Comparison of ENCODE assay signal across 22 cellular contexts in the genomic region with DNA sequence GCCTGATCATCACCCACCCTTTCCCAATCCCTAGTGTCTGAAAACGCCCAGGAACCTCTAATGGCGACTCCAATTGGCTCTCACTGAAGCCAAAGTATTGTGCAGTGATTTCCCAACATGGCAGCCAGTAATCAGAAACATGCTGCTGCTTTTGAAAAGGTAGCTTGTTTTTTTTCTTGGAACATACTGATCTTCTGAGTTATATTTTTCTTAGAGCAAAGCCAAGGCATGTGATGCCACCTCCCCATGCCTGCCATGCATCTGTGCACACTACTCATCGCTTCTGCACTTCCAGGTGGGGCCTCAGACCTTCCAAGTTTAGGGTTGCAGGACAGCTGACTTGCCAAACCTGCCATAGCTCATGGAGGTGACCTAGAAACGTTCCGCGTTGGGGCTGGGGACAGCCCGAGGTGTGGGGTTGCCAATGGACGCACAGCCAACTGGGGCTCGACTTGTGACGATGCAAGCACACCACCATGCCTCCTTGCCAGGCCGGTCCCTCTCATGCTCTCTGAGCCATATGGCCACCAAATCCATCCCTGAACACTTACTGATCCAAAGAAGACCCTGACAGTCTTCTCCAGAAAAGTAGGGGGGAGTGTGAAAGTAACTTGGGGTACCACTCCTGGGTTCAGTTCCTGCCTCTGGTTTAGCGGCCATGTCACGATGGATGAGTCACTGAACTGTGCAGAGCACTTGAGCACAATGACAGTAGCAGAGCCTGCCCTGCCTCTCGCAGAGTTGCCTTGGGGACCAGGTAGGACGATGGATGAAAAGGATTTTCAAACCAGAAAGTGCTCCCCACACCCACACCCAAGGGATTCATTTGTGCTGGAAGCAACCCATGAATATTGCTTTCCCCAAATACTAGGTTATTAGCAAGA.
DNase-seq lines count a peak whose midpoint lies in the region; ATAC-seq, FAIRE-seq and TF ChIP-seq lines count a peak whose summit lies in the region.
"Had no signal": no experiment of that assay in that cellular context is flagged by ENCODE, and none has a peak within 500 bp of the region (broad histone marks: within the 10 kb centered on the region; RNA-seq: fewer than 3 reads in every experiment).

No MANE protein-coding gene starts in this region.

- TF ChIP-seq EP300 in HepG2 (IDR thresholded peaks at IDR 0.05; ENCODE audit: low read depth in 2 of 2, low read length in 2 of 2) (no peak), HepG2 (CRISPR knock-in tag; IDR thresholded peaks at IDR 0.05; ENCODE audit: borderline replicate concordance) (no peak)

- H3K9me3 ChIP-seq in HepG2 (ENCODE audit: low read length) (no peaks in the 10 kb centered on the region), right lobe of liver (no peaks in the 10 kb centered on the region), parathyroid adenoma (ENCODE audit: control insufficient read depth, low read length) (no peaks in the 10 kb centered on the region)
- H3K9me3 ChIP-seq: sigmoid colon, SJSA1 had no signal

- H3K4me3 ChIP-seq in HepG2 (replicated peaks in 1 of 3; ENCODE audit: insufficient read depth in 1 of 3, low read depth in 2 of 3, low read length in 3 of 3) (no peak overlapping the region), right lobe of liver (no peak overlapping the region), fibroblast of pulmonary artery (replicated peaks; ENCODE audit: low read depth, low read length) (no peak overlapping the region), parathyroid adenoma (ENCODE audit: low read depth, low read length) (no peak overlapping the region)
- H3K4me3 ChIP-seq: sigmoid colon, SJSA1 had no signal

- no TSS peak for BruUV-seq in HepG2 (replicated peaks; lab: Mats Ljungman, UMichigan)

- in situ Hi-C loops in HepG2 (cut with HindIII; ENCODE audit: extremely low pct_ligation_motif_present, low pct_unique_long_range_greater_than_20kb) = no loop called here

- TF ChIP-seq RAD21 in HepG2 (CRISPR knock-in tag; IDR thresholded peaks at IDR 0.05) = no peak

- POLR2A ChIA-PET in HepG2 (lab: Yijun Ruan, JAX) = no interaction called here

- H3K9ac ChIP-seq in HepG2 (ENCODE audit: insufficient read depth, low read depth, low read length) (no peak overlapping the region), parathyroid adenoma (no peak overlapping the region)

- no peaks in the 10 kb centered on the region for H4K20me1 ChIP-seq in HepG2 (ENCODE audit: insufficient read depth, low read length)

- H3K36me3 ChIP-seq in HepG2 (replicated peaks in 1 of 2; ENCODE audit: control insufficient read depth in 1 of 2, insufficient read depth in 2 of 2, low read length in 2 of 2) = peaks cover 13 to 37% of the 10 kb centered on the region in 2 experiments; a peak in 4 of 5 replicates
- no peaks in the 10 kb centered on the region for H3K36me3 ChIP-seq in right lobe of liver
- H3K36me3 ChIP-seq in parathyroid adenoma (ENCODE audit: control insufficient read depth, insufficient read depth, low read length) = no peaks in the 10 kb centered on the region
- H3K36me3 ChIP-seq: sigmoid colon, SJSA1 had no signal

- FAIRE-seq in HepG2 (lab: Jason Lieb, UNC) (no peak), urothelium cell line (lab: Jason Lieb, UNC) (peak; percentile 42)
- FAIRE-seq: A204.1 had no signal

- H3K27me3 ChIP-seq in HepG2 (ENCODE audit: control insufficient read depth in 1 of 2, insufficient read depth in 2 of 2, low read length in 2 of 2) = no peaks in the 10 kb centered on the region
- H3K27me3 ChIP-seq in right lobe of liver = no peaks in the 10 kb centered on the region
- no peaks in the 10 kb centered on the region for H3K27me3 ChIP-seq in parathyroid adenoma (ENCODE audit: control insufficient read depth, insufficient read depth, low read length)
- H3K27me3 ChIP-seq: sigmoid colon, SJSA1 had no signal

- CTCF ChIA-PET in HepG2 (lab: Yijun Ruan, JAX; ENCODE audit: low intra/inter-chr PET ratio, low total read pairs) = no interaction called here

- ATAC-seq in HepG2 (no peak), right lobe of liver (no peak)

- no peak for DNase-seq in HepG2 (ENCODE audit: low spot score)
- DNase-seq in right lobe of liver = no peak
- peak; percentile 21 for DNase-seq in fibroblast of pulmonary artery (ENCODE audit: low read depth)
- DNase-seq in urothelium cell line (ENCODE audit: low spot score) = no peak
- DNase-seq in activated CD4-positive, alpha-beta T cell treated with anti-CD3 and anti-CD28 coated beads, Interleukin-2, amount 50 U/mL, for 1 hour = no peak
- no peak for DNase-seq in AG08395 (ENCODE audit: low spot score)
- no peak for DNase-seq in CD1c-positive myeloid dendritic cell (ENCODE audit: extremely low spot score)
- DNase-seq: activated CD4-positive, alpha-beta T cell treated with anti-CD3 and anti-CD28 coated beads, Interleukin-2, amount 50 U/mL, for 4 hours; activated CD4-positive, CD25-positive, alpha-beta regulatory T cell; activated CD8-positive, alpha-beta memory T cell treated with anti-CD3 and anti-CD28 coated beads, Interleukin-2, amount 50 U/mL, for 4 hours; activated naive CD4-positive, alpha-beta T cell treated with anti-CD3 and anti-CD28 coated beads, Interleukin-2, amount 50 U/mL, for 16 hours; H7; head of caudate nucleus; NCI-H1105; NCI-H187 treated with DMSO at 0.1 percent for 48 hours; NCI-H2227 treated with DMSO at 0.1 percent for 48 hours; sigmoid colon; stimulated activated naive CD4-positive, alpha-beta T cell; T-helper 1 cell had no signal

- intact Hi-C loops in HepG2 (cut with micrococcal nuclease; ENCODE audit: unreplicated experiment) = no loop called here
- intact Hi-C loops in right lobe of liver (cut with DNase I) = no loop called here

- TF ChIP-seq CTCF in HepG2 (CRISPR knock-in tag; IDR thresholded peaks at IDR 0.05) = no peak
- TF ChIP-seq CTCF in right lobe of liver (IDR thresholded peaks at IDR 0.05) = no peak
- TF ChIP-seq CTCF in fibroblast of pulmonary artery (IDR thresholded peaks at IDR 0.05; ENCODE audit: low read length, missing control alignments) = no peak
- no peak for TF ChIP-seq CTCF in parathyroid adenoma (IDR thresholded peaks at IDR 0.05)

- H3K79me2 ChIP-seq in HepG2 (ENCODE audit: insufficient read depth, low read length) (no peaks in the 10 kb centered on the region), parathyroid adenoma (peaks cover 27% of the 10 kb centered on the region)

- H3K4me2 ChIP-seq in HepG2 (ENCODE audit: low read depth, low read length) (no peak overlapping the region), parathyroid adenoma (ENCODE audit: low read length) (no peak overlapping the region)

- H3K4me1 ChIP-seq in HepG2 (ENCODE audit: insufficient read depth, low read length) (peaks cover 17% of the 10 kb centered on the region), right lobe of liver (no peaks in the 10 kb centered on the region), parathyroid adenoma (peaks cover 45% of the 10 kb centered on the region)
- H3K4me1 ChIP-seq: SJSA1 had no signal

- no peak for TF ChIP-seq POLR2A in HepG2 (IDR thresholded peaks at IDR 0.05; ENCODE audit: insufficient read depth in 1 of 2, low read depth in 2 of 2, low read length in 2 of 2)
- TF ChIP-seq POLR2A in right lobe of liver (IDR thresholded peaks at IDR 0.05) = no peak

- H3K27ac ChIP-seq in HepG2 (ENCODE audit: extremely low read length, insufficient read depth, low read length) (no peak overlapping the region), right lobe of liver (no peak overlapping the region), parathyroid adenoma (peak overlapping the region; percentile 33)
- H3K27ac ChIP-seq: sigmoid colon, SJSA1 had no signal

- 96% methylated on average over 15 of the region's 15 CpGs for WGBS in HepG2 (ENCODE audit: low lambda C conversion rate)
- 93% methylated on average over 5 of the region's 15 CpGs for WGBS in right lobe of liver (ENCODE audit: insufficient coverage, low coverage, low lambda C conversion rate, missing lambda C conversion rate)

- no peak overlapping the region for H2AFZ ChIP-seq in HepG2 (ENCODE audit: low read length)
- no peak overlapping the region for H2AFZ ChIP-seq in parathyroid adenoma

TF ChIP-seq in HepG2, 621 proteins besides CTCF, POLR2A, EP300 and RAD21:
- TF ChIP-seq GFI1 (CRISPR knock-in tag; IDR thresholded peaks at IDR 0.05; ENCODE audit: borderline replicate concordance) (peak; percentile 28; the same call in 1 of the 2 replicates), RFX5 (IDR thresholded peaks at IDR 0.05; ENCODE audit: low read depth, low read length) (no peak)
- TF ChIP-seq, protein P1, sequence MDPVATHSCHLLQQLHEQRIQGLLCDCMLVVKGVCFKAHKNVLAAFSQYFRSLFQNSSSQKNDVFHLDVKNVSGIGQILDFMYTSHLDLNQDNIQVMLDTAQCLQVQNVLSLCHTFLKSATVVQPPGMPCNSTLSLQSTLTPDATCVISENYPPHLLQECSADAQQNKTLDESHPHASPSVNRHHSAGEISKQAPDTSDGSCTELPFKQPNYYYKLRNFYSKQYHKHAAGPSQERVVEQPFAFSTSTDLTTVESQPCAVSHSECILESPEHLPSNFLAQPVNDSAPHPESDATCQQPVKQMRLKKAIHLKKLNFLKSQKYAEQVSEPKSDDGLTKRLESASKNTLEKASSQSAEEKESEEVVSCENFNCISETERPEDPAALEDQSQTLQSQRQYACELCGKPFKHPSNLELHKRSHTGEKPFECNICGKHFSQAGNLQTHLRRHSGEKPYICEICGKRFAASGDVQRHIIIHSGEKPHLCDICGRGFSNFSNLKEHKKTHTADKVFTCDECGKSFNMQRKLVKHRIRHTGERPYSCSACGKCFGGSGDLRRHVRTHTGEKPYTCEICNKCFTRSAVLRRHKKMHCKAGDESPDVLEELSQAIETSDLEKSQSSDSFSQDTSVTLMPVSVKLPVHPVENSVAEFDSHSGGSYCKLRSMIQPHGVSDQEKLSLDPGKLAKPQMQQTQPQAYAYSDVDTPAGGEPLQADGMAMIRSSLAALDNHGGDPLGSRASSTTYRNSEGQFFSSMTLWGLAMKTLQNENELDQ (CRISPR knock-in tag; IDR thresholded peaks at IDR 0.05; ENCODE audit: borderline replicate concordance) = no peak
